ENCODE assay signal across 1 cellular context in the genomic region with DNA sequence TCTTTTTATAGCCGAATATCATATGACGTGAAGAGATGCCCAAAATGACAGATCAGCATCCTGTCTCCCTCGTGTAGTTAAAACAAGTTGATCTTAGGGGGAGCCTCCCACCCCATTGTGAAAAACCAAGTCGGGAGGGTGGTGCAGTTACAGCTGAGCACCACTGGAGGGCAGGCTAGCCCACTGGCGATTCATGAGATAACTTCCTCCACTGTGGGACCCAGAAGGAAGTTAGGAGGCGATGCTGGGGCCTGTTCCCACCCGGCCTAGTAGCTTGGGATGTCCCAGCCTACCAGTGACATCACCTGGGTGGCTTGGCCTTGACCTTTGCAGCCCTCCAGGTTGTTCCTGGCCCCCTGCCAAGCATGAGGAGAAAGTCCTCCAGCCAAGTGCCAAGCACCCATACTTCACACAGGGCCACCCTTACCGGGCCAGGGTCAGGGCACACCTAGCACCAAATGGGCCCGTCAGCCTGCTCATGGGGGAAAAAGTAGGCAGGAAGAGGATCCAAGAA.
TF ChIP-seq lines count a peak whose summit lies in the region.

No MANE protein-coding gene starts in this region.

TF ChIP-seq in HepG2, 621 proteins besides CTCF, POLR2A, EP300 and RAD21 (continued from another document):
- TF ChIP-seq, protein P1, sequence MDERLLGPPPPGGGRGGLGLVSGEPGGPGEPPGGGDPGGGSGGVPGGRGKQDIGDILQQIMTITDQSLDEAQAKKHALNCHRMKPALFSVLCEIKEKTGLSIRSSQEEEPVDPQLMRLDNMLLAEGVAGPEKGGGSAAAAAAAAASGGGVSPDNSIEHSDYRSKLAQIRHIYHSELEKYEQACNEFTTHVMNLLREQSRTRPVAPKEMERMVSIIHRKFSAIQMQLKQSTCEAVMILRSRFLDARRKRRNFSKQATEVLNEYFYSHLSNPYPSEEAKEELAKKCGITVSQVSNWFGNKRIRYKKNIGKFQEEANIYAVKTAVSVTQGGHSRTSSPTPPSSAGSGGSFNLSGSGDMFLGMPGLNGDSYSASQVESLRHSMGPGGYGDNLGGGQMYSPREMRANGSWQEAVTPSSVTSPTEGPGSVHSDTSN (CRISPR knock-in tag; IDR thresholded peaks at IDR 0.05), result no peak
- TF ChIP-seq, protein P2, sequence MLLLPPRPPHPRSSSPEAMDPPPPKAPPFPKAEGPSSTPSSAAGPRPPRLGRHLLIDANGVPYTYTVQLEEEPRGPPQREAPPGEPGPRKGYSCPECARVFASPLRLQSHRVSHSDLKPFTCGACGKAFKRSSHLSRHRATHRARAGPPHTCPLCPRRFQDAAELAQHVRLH (CRISPR knock-in tag; IDR thresholded peaks at IDR 0.05; ENCODE audit: borderline replicate concordance, low read depth), result 0 out of 2 replicates have a peak, but pooled peaks have one; percentile 56
